ENCODE assay signal across 1 cellular context in the genomic region with DNA sequence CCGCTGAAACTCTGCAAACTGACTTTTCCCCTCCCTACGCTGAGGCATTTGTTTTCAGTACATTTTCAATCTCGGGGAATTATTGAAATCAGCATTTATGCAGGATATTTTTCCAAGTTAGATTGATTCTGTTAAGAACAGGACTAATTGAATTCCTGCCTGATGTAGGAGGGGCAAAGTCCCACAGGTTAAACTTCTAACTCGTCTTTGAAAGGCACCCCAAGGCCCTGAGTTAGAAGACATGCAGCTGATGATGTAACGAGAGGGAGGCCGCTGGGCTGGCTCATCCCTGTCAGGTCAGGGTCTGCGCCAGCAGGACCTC.
TF ChIP-seq lines count a peak whose summit lies in the region.

No MANE protein-coding gene starts in this region.

TF ChIP-seq in A549, 52 proteins besides CTCF, POLR2A, EP300 and RAD21 (continued from another document):
- TF ChIP-seq MYC (IDR thresholded peaks at IDR 0.05; ENCODE audit: borderline replicate concordance, low read length) (no peak), TP53 (CRISPR knock-in tag; IDR thresholded peaks at IDR 0.05) (no peak), SREBF2 (IDR thresholded peaks at IDR 0.05) (no peak)
- TF ChIP-seq, protein P1, sequence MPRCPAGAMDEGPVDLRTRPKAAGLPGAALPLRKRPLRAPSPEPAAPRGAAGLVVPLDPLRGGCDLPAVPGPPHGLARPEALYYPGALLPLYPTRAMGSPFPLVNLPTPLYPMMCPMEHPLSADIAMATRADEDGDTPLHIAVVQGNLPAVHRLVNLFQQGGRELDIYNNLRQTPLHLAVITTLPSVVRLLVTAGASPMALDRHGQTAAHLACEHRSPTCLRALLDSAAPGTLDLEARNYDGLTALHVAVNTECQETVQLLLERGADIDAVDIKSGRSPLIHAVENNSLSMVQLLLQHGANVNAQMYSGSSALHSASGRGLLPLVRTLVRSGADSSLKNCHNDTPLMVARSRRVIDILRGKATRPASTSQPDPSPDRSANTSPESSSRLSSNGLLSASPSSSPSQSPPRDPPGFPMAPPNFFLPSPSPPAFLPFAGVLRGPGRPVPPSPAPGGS (IDR thresholded peaks at IDR 0.05) = no peak
TF ChIP-seq in A549: peak in this region for 0.
